ENCODE assay signal across 8 cellular contexts in the genomic region with DNA sequence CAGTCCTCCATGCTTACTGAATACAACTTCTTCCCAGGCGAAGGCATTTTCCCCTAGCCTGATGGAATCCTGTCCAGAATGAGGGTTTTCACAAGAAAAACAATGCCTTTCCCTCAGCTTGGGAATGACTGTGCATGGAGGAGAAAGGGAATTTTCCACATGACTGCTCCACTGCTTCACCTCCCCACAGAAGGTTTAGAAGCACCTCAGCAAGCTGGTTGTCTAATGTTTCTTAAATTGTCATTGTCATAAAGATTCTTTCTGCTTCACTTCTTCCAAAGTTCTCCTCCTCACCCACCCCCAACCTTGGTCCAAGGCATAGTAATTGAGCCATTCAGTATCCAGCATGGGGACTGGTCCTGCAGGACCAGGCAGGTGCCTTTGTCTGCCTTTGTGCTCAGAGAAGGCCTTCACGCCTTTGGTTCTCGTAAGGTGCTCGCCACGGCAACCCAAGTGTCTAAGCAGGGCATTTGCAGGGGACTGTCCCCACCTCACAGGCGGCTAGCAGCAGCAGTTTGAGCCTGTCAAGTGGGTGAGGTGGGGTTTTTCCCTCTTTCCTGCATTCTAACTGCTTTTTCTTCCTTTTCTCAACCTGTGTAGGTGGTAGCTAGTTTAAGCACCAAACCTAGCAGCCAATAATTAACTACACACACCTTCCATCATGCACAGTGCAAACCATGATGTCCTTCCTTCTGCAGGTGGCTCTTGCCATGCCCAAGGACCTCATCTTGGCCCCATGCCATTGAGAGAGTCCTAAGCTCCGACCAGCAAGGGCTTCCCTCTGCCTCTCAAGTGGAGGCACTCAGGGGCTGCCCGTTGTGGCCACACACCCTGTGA.
DNase-seq lines count a peak whose midpoint lies in the region; ATAC-seq and TF ChIP-seq lines count a peak whose summit lies in the region.

No MANE protein-coding gene starts in this region.

- no peak overlapping the region for H3K27ac ChIP-seq in sigmoid colon

- no peaks in the 10 kb centered on the region for H3K27me3 ChIP-seq in sigmoid colon

- DNase-seq in NCI-H2029 (lab: John Stamatoyannopoulos, UW) (peak; percentile 48), nephron progenitor cell (no peak), NCI-H1048 (lab: John Stamatoyannopoulos, UW) (no peak), NCI-H2107 (lab: John Stamatoyannopoulos, UW) (no peak), posterior vena cava (ENCODE audit: low spot score) (no peak), sigmoid colon (no peak)

- H3K4me1 Mint-ChIP-seq in nephron progenitor cell: peaks cover 39% of the 10 kb centered on the region

- no peak for TF ChIP-seq CTCF in nephron progenitor cell (IDR thresholded peaks at IDR 0.05)
- no peak for TF ChIP-seq CTCF in sigmoid colon (IDR thresholded peaks at IDR 0.05)

- ATAC-seq in GM18508 (IDR thresholded peaks at IDR 0.05; ENCODE audit: insufficient read depth, unreplicated experiment): peak; percentile 64
- peak; percentile 64 for ATAC-seq in GM21526 (IDR thresholded peaks at IDR 0.05; ENCODE audit: low FRiP score, unreplicated experiment)

- H3K9me3 Mint-ChIP-seq in nephron progenitor cell: peaks cover 7% of the 10 kb centered on the region

- intact Hi-C loops in posterior vena cava (cut with DNase I): no loop called here
- intact Hi-C loops in sigmoid colon (cut with DNase I): no loop called here

- H3K4me3 Mint-ChIP-seq in nephron progenitor cell: peak overlapping the region; percentile 11

- H3K36me3 Mint-ChIP-seq in nephron progenitor cell (ENCODE audit: low read depth): no peaks in the 10 kb centered on the region

- no peaks in the 10 kb centered on the region for H3K4me1 ChIP-seq in sigmoid colon

- no peaks in the 10 kb centered on the region for H3K9me3 ChIP-seq in sigmoid colon

- WGBS in sigmoid colon, 2 donors: 61 to 78% methylated on average over 8 of the region's 8 CpGs

- peak overlapping the region; percentile 69 for H3K27ac Mint-ChIP-seq in nephron progenitor cell

- no peak for TF ChIP-seq EP300 in sigmoid colon (IDR thresholded peaks at IDR 0.05)

- peaks cover 8% of the 10 kb centered on the region for H3K27me3 Mint-ChIP-seq in nephron progenitor cell (ENCODE audit: low read depth, poor library complexity)

- no peaks in the 10 kb centered on the region for H3K36me3 ChIP-seq in sigmoid colon

- H3K4me3 ChIP-seq in sigmoid colon: no peak overlapping the region

- no peak for TF ChIP-seq POLR2A in sigmoid colon (IDR thresholded peaks at IDR 0.05)
